Comparison of ENCODE assay signal across 1 cellular context in genomic region chr16:22912654-22913053, GRCh38.
TF ChIP-seq lines count a peak whose summit lies in the region.

No MANE protein-coding gene starts in this region.

TF ChIP-seq in GM23338, 12 proteins besides CTCF, POLR2A, EP300 and RAD21 (continued from another document):
- TF ChIP-seq ZNF462 (CRISPR knock-in tag; IDR thresholded peaks at IDR 0.05): no peak
- TF ChIP-seq NANOG (IDR thresholded peaks at IDR 0.05; ENCODE audit: borderline replicate concordance): no peak
- no peak for TF ChIP-seq REST (IDR thresholded peaks at IDR 0.05; ENCODE audit: unreplicated experiment)
- no peak for TF ChIP-seq EZH2phosphoT487 (IDR thresholded peaks at IDR 0.05; ENCODE audit: unreplicated experiment)
- no peak for TF ChIP-seq ZNF331 (CRISPR knock-in tag; IDR thresholded peaks at IDR 0.05; ENCODE audit: low read depth)
